Comparison of ENCODE assay signal across 11 cellular contexts in the genomic region with DNA sequence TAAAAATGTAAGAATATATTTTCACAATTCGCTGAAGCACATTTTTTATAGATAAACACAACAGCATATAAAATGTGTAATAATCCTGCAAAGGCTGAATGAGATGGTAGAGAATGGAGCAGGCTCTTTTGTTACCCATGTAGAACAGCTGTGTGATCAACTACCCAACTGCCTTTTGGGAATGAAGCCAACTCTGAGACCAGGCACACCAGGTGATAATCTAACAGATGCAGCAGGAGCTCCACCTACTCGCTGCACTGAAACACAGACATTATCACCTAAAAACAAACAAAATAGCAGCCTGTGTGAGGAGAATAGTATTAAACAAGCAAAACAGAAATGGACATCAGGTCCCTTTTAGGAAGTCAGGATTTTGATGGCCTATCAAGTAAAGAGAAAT.
A peak's percentile ranks its signal among the peaks of the same experiment; 100 is the strongest.
DNase-seq lines count a peak whose midpoint lies in the region; ATAC-seq, FAIRE-seq and TF ChIP-seq lines count a peak whose summit lies in the region.
"Had no signal": no experiment of that assay in that cellular context is flagged by ENCODE, and none has a peak within 500 bp of the region (broad histone marks: within the 10 kb centered on the region; RNA-seq: fewer than 3 reads in every experiment).

No MANE protein-coding gene starts in this region.

- no peak for FAIRE-seq in H54 (lab: Jason Lieb, UNC)

- ATAC-seq in HG02938 (IDR thresholded peaks at IDR 0.05; ENCODE audit: unreplicated experiment) (no peak), HG03342 (IDR thresholded peaks at IDR 0.05; ENCODE audit: unreplicated experiment) (no peak)
- ATAC-seq: heart left ventricle had no signal

- peak; percentile 86 for DNase-seq in DMS 273 (lab: John Stamatoyannopoulos, UW; ENCODE audit: unreplicated experiment)
- DNase-seq in NCI-H1436 treated with DMSO at 0.1 percent for 48 hours (lab: John Stamatoyannopoulos, UW), result peak; percentile 82
- DNase-seq in NCI-H446 treated with DMSO at 0.1 percent for 48 hours (lab: John Stamatoyannopoulos, UW), result peak; percentile 72
- peak; percentile 1 for DNase-seq in cerebellum (ENCODE audit: low spot score)
- no peak for DNase-seq in dermis blood vessel endothelial cell
- no peak for DNase-seq in H54 (ENCODE audit: insufficient read length, low spot score)
- DNase-seq: DMS79 treated with DMSO at 0.1 percent for 48 hours, heart left ventricle, KBM-7 had no signal

- no peak for TF ChIP-seq POLR2A in H54 (IDR thresholded peaks at IDR 0.05; ENCODE audit: low read depth, low read length)

Comparison
In these comparisons a context has a peak if more than half of its experiments do, and no peak if none do; other contexts are left out.
1. DNase-seq: peak in DMS 273 (single experiment), NCI-H1436 treated with DMSO at 0.1 percent for 48 hours (single experiment), NCI-H446 treated with DMSO at 0.1 percent for 48 hours (single experiment) and cerebellum (single experiment); none in dermis blood vessel endothelial cell (single experiment) and H54 (single experiment).